In the genomic region with DNA sequence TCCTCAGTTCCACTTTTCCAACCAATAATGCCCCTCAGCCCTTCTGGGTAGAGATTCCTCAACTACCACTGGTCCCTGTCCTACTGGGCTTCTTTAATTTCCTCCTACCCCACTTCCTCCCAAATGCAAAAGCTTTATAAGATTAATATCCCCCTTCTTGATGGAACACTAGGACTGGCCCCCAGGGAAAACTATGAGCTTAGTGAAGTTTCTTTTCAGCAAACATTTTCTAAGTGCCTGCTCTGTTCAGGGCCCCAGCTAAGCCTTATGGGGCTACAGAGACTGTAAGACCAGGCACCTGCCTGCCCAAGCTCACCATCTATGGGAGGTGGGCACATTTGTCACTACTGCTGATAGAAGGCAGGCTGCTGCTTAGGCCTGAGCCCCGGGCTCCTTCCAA, we compare ENCODE assay signal across 21 cellular contexts.
"Had no signal": no experiment of that assay in that cellular context is flagged by ENCODE, and none has a peak within 500 bp of the region (broad histone marks: within the 10 kb centered on the region; RNA-seq: fewer than 3 reads in every experiment).

No MANE protein-coding gene starts in this region.

- H3K4me3 Mint-ChIP-seq: activated CD4-positive, alpha-beta memory T cell treated with anti-CD3 and anti-CD28 coated beads for 36 hours; activated CD4-positive, alpha-beta T cell treated with anti-CD3 and anti-CD28 coated beads, Interleukin-2, amount 10 ng/mL, durations not matched to agents 24 days and 14 days; activated naive CD4-positive, alpha-beta T cell treated with anti-CD3 and anti-CD28 coated beads for 36 hours; activated T-helper 1 cell treated with anti-CD3 and anti-CD28 coated beads, Interleukin-12 subunit alpha, Interleukin-12 subunit beta, Interleukin-2, Interleukin-4 antibody, amounts not matched to agents 30 ng/mL and 10 ng/mL and 1 ng/mL, durations not matched to agents 14 hours and 24 hours and 36 hours; dendritic cell treated with granulocyte-macrophage colony-stimulating factor and Interleukin-4, amounts not matched to agents 40 ng/mL and 50 ng/mL, for 4 days; naive B cell had no signal

- H3K4me1 Mint-ChIP-seq: activated CD4-positive, alpha-beta T cell treated with anti-CD3 and anti-CD28 coated beads, Interleukin-2, amount 10 ng/mL, durations not matched to agents 24 days and 14 days; naive B cell had no signal

- H3K9me3 Mint-ChIP-seq: activated CD4-positive, alpha-beta memory T cell treated with anti-CD3 and anti-CD28 coated beads for 36 hours; activated CD4-positive, alpha-beta T cell treated with anti-CD3 and anti-CD28 coated beads, Interleukin-2, amount 10 ng/mL, durations not matched to agents 24 days and 14 days; activated naive CD4-positive, alpha-beta T cell treated with anti-CD3 and anti-CD28 coated beads for 36 hours; activated T-helper 1 cell treated with anti-CD3 and anti-CD28 coated beads, Interleukin-12 subunit alpha, Interleukin-12 subunit beta, Interleukin-2, Interleukin-4 antibody, amounts not matched to agents 30 ng/mL and 10 ng/mL and 1 ng/mL, durations not matched to agents 14 hours and 24 hours and 36 hours; dendritic cell treated with granulocyte-macrophage colony-stimulating factor and Interleukin-4, amounts not matched to agents 40 ng/mL and 50 ng/mL, for 4 days; naive B cell had no signal

- H3K36me3 ChIP-seq: esophagus muscularis mucosa, right atrium auricular region, transverse colon had no signal

- DNase-seq: activated CD4-positive, alpha-beta memory T cell treated with anti-CD3 and anti-CD28 coated beads for 36 hours; activated CD4-positive, alpha-beta T cell treated with anti-CD3 and anti-CD28 coated beads, Interleukin-2, amount 10 ng/mL, durations not matched to agents 24 days and 14 days; activated CD4-positive, CD25-positive, alpha-beta regulatory T cell treated with anti-CD3 and anti-CD28 coated beads, Interleukin-2, amount 50 U/mL, for 72 hours; activated CD8-positive, alpha-beta memory T cell treated with anti-CD3 and anti-CD28 coated beads, Interleukin-2, amount 50 U/mL, for 4 hours; activated effector memory CD4-positive, alpha-beta T cell treated with anti-CD3 and anti-CD28 coated beads, Interleukin-2, amount 50 U/mL, for 16 hours; activated naive CD4-positive, alpha-beta T cell treated with anti-CD3 and anti-CD28 coated beads for 36 hours; activated T-cell treated with anti-CD3 and anti-CD28 coated beads, Interleukin-2, amount 50 U/mL, for 1 hour; amniotic stem cell; central memory CD4-positive, alpha-beta T cell; effector CD4-positive, alpha-beta T cell; left colon; mammary epithelial cell; naive B cell; stimulated activated CD4-positive, alpha-beta T cell treated with anti-CD3 and anti-CD28 coated beads, Interleukin-2, amount 100 ng/mL, for 48 hours; stimulated activated naive CD4-positive, alpha-beta T cell treated with Interleukin-2 at 50 U/mL for 16 hours; T-helper 2 cell; transverse colon had no signal

- H3K9me3 ChIP-seq: esophagus muscularis mucosa, right atrium auricular region, transverse colon had no signal

- H3K27me3 ChIP-seq: right atrium auricular region, transverse colon had no signal

- H3K27ac ChIP-seq: esophagus muscularis mucosa, right atrium auricular region, transverse colon had no signal

- H3K4me1 ChIP-seq: right atrium auricular region, transverse colon had no signal

- H3K4me3 ChIP-seq: esophagus muscularis mucosa, right atrium auricular region, transverse colon had no signal

- H3K36me3 Mint-ChIP-seq: activated CD4-positive, alpha-beta memory T cell treated with anti-CD3 and anti-CD28 coated beads for 36 hours; naive B cell had no signal

- H3K27ac Mint-ChIP-seq: activated CD4-positive, alpha-beta memory T cell treated with anti-CD3 and anti-CD28 coated beads for 36 hours; activated CD4-positive, alpha-beta T cell treated with anti-CD3 and anti-CD28 coated beads, Interleukin-2, amount 10 ng/mL, durations not matched to agents 24 days and 14 days; activated naive CD4-positive, alpha-beta T cell treated with anti-CD3 and anti-CD28 coated beads for 36 hours; activated T-helper 1 cell treated with anti-CD3 and anti-CD28 coated beads, Interleukin-12 subunit alpha, Interleukin-12 subunit beta, Interleukin-2, Interleukin-4 antibody, amounts not matched to agents 30 ng/mL and 10 ng/mL and 1 ng/mL, durations not matched to agents 14 hours and 24 hours and 36 hours; dendritic cell treated with granulocyte-macrophage colony-stimulating factor and Interleukin-4, amounts not matched to agents 40 ng/mL and 50 ng/mL, for 4 days had no signal
